13 cellular contexts compared by ENCODE assay signal in the genomic region with DNA sequence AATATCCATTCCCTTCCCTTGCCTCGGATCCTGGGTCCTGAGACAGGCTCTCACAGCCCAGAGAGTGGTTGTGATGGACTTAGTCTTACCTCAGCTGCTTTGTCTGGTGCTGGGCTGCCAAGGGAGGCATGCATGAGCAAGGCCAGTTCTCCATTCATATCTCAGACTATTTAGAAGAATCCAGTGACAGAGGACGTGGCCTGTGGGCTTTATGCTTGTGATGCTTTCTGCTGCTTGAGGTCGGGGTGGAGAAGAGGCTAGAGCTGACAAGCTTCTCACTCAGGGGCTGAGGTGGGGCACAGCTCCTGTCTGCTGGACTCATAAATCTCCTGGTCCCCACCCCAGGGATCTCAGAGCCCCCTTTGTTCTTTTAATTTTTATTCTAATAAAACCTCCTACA.
DNase-seq lines count a peak whose midpoint lies in the region; ATAC-seq and TF ChIP-seq lines count a peak whose summit lies in the region.
"Had no signal": no experiment of that assay in that cellular context is flagged by ENCODE, and none has a peak within 500 bp of the region (broad histone marks: within the 10 kb centered on the region; RNA-seq: fewer than 3 reads in every experiment).

No MANE protein-coding gene starts in this region.

- no peaks in the 10 kb centered on the region for H3K27me3 ChIP-seq in ascending aorta
- no peaks in the 10 kb centered on the region for H3K27me3 ChIP-seq in left ventricle myocardium inferior (ENCODE audit: low read depth)

- no peak for TF ChIP-seq CTCF in ascending aorta (IDR thresholded peaks at IDR 0.05)
- no peak for TF ChIP-seq CTCF in left ventricle myocardium inferior (IDR thresholded peaks at IDR 0.05; ENCODE audit: borderline replicate concordance)

- no peaks in the 10 kb centered on the region for H3K9me3 ChIP-seq in ascending aorta
- H3K9me3 ChIP-seq in left ventricle myocardium inferior (replicated peaks): no peaks in the 10 kb centered on the region

- H3K4me1 ChIP-seq in ascending aorta: no peaks in the 10 kb centered on the region
- H3K4me1 ChIP-seq in left ventricle myocardium inferior: no peaks in the 10 kb centered on the region

- peaks cover 2% of the 10 kb centered on the region for H3K27me3 Mint-ChIP-seq in activated CD4-positive, alpha-beta T cell treated with anti-CD3 and anti-CD28 coated beads, Interleukin-2, amount 10 ng/mL, durations not matched to agents 7 days and 5 days
- no peaks in the 10 kb centered on the region for H3K27me3 Mint-ChIP-seq in naive B cell
- H3K27me3 Mint-ChIP-seq: progenitor cell of endocrine pancreas had no signal

- POLR2A ChIA-PET in activated CD4-positive, alpha-beta T cell treated with anti-CD3 and anti-CD28 coated beads, Interleukin-2, amount 10 ng/mL, durations not matched to agents 7 days and 5 days (lab: Charles Lee): no interaction called here

- peak overlapping the region; percentile 91 for H3K27ac Mint-ChIP-seq in activated CD4-positive, alpha-beta T cell treated with anti-CD3 and anti-CD28 coated beads, Interleukin-2, amount 10 ng/mL, durations not matched to agents 7 days and 5 days
- H3K27ac Mint-ChIP-seq in naive B cell: peak overlapping the region; percentile 14 to 92 (median 71)
- H3K27ac Mint-ChIP-seq: progenitor cell of endocrine pancreas had no signal

- H3K4me3 ChIP-seq in ascending aorta (no peak overlapping the region), left ventricle myocardium inferior (no peak overlapping the region)

- H3K27ac ChIP-seq in ascending aorta: no peak overlapping the region
- no peak overlapping the region for H3K27ac ChIP-seq in left ventricle myocardium inferior (replicated peaks)

- H3K9me3 Mint-ChIP-seq in activated CD4-positive, alpha-beta T cell treated with anti-CD3 and anti-CD28 coated beads, Interleukin-2, amount 10 ng/mL, durations not matched to agents 7 days and 5 days: no peaks in the 10 kb centered on the region
- H3K9me3 Mint-ChIP-seq in naive B cell: peaks cover 0 to 3% (median 0%) of the 10 kb centered on the region in 7 donors

- peak overlapping the region; percentile 46 for H3K4me3 Mint-ChIP-seq in activated CD4-positive, alpha-beta T cell treated with anti-CD3 and anti-CD28 coated beads, Interleukin-2, amount 10 ng/mL, durations not matched to agents 7 days and 5 days
- H3K4me3 Mint-ChIP-seq in naive B cell: peak overlapping the region in 5 of 8 donors; percentile 25 to 71 (median 67)

- peak; percentile 43 for DNase-seq in activated CD4-positive, alpha-beta T cell treated with anti-CD3 and anti-CD28 coated beads, Interleukin-2, amount 10 ng/mL, durations not matched to agents 7 days and 5 days
- DNase-seq in activated CD4-positive, alpha-beta T cell treated with anti-CD3 and anti-CD28 coated beads, Interleukin-2, amount 50 U/mL, for 1 hour: no peak
- no peak for DNase-seq in naive B cell
- no peak for DNase-seq in ascending aorta (ENCODE audit: low spot score in 2 of 2)
- DNase-seq in left ventricle myocardium inferior: no peak
- DNase-seq: effector CD4-positive, alpha-beta T cell; NCI-H2081 treated with DMSO at 0.1 percent for 48 hours; stimulated activated CD8-positive, alpha-beta memory T cell treated with anti-CD3 and anti-CD28 coated beads, Interleukin-4, amount 100 ng/mL, for 48 hours had no signal

- CTCF ChIA-PET in activated CD4-positive, alpha-beta T cell treated with anti-CD3 and anti-CD28 coated beads, Interleukin-2, amount 10 ng/mL, durations not matched to agents 7 days and 5 days (lab: Charles Lee): interaction anchor here (0.5 to 3.3 kb wide), 6 partner anchors 8 to 115 kb away, joined by 4 to 15 read pairs (median 7); no protein-coding TSS in a partner anchor

- H3K36me3 Mint-ChIP-seq in activated CD4-positive, alpha-beta T cell treated with anti-CD3 and anti-CD28 coated beads, Interleukin-2, amount 10 ng/mL, durations not matched to agents 7 days and 5 days (ENCODE audit: low read depth): peaks cover 1% of the 10 kb centered on the region
- no peaks in the 10 kb centered on the region for H3K36me3 Mint-ChIP-seq in naive B cell

- ATAC-seq in GM21576 (IDR thresholded peaks at IDR 0.05; ENCODE audit: unreplicated experiment) (peak; percentile 11), HG03103 (IDR thresholded peaks at IDR 0.05; ENCODE audit: low read depth, unreplicated experiment) (peak; percentile 6), naive B cell (ENCODE audit: low read depth in 2 of 2) (no peak), HG03439 (IDR thresholded peaks at IDR 0.05; ENCODE audit: unreplicated experiment) (no peak)
- ATAC-seq: SK-N-SH treated with all-trans-retinoic acid at 6 μM for 48 hours had no signal

- peaks cover 40% of the 10 kb centered on the region for H3K4me1 Mint-ChIP-seq in activated CD4-positive, alpha-beta T cell treated with anti-CD3 and anti-CD28 coated beads, Interleukin-2, amount 10 ng/mL, durations not matched to agents 7 days and 5 days
- peaks cover 38 to 53% (median 48%) of the 10 kb centered on the region in 3 donors for H3K4me1 Mint-ChIP-seq in naive B cell

- intact Hi-C loops in ascending aorta (cut with DNase I) (no loop called here), left ventricle myocardium inferior (cut with micrococcal nuclease) (loop anchor here (10.0 kb wide), 1 partner anchor 106 kb away; no protein-coding TSS in a partner anchor)

- no peaks in the 10 kb centered on the region for H3K36me3 ChIP-seq in ascending aorta
- H3K36me3 ChIP-seq in left ventricle myocardium inferior: no peaks in the 10 kb centered on the region

Comparison
In these comparisons a context has a peak if more than half of its experiments do, and no peak if none do; other contexts are left out.
1. ATAC-seq: peak in GM21576 (single experiment) and HG03103 (single experiment); none in naive B cell (0 of 2) and HG03439 (single experiment).